1 cellular context compared by ENCODE assay signal in genomic region chr1:32220746-32221580, GRCh38.
TF ChIP-seq lines count a peak whose summit lies in the region.

No MANE protein-coding gene starts in this region.

TF ChIP-seq in GM23338, 12 proteins besides CTCF, POLR2A, EP300 and RAD21 (continued from another document):
- no peak for TF ChIP-seq ZNF462 (CRISPR knock-in tag; IDR thresholded peaks at IDR 0.05)
- TF ChIP-seq CREB1 (CRISPR knock-in tag; IDR thresholded peaks at IDR 0.05; ENCODE audit: low read depth) = no peak
- TF ChIP-seq STAT1 (IDR thresholded peaks at IDR 0.05; ENCODE audit: unreplicated experiment) = no peak
- no peak for TF ChIP-seq ZNF331 (CRISPR knock-in tag; IDR thresholded peaks at IDR 0.05; ENCODE audit: low read depth)
- no peak for TF ChIP-seq ETS1 (IDR thresholded peaks at IDR 0.05)
- no peak for TF ChIP-seq POLR2AphosphoS5 (IDR thresholded peaks at IDR 0.05; ENCODE audit: low read depth)
